8 cellular contexts compared by ENCODE assay signal in genomic region chr17:68512967-68513474, GRCh38. TPM values are rescaled to one million over a fixed set of nuclear protein-coding genes. Genes with fewer than 3 reads are reported as not detected.
DNase-seq lines count a peak whose midpoint lies in the region; ATAC-seq and TF ChIP-seq lines count a peak whose summit lies in the region.

No MANE protein-coding gene starts in this region.

- no peak for TF ChIP-seq POLR2A in esophagus muscularis mucosa (IDR thresholded peaks at IDR 0.05; ENCODE audit: low read depth)

- no peaks in the 10 kb centered on the region; a peak in 1 of 22 replicates for H3K27me3 ChIP-seq in BLaER1 treated with 17β-estradiol and CSF1 and Interleukin-3, amounts not matched to agents 10 nM and 100 nM
- no peaks in the 10 kb centered on the region for H3K27me3 ChIP-seq in esophagus muscularis mucosa
- no peaks in the 10 kb centered on the region for H3K27me3 ChIP-seq in naive thymus-derived CD4-positive, alpha-beta T cell (ENCODE audit: control insufficient read depth in 2 of 2, insufficient read depth in 2 of 2, low read length in 2 of 2)

- WGBS in esophagus muscularis mucosa = under 1% methylated on average over 20 of the region's 20 CpGs

- POLR2A ChIA-PET in naive thymus-derived CD4-positive, alpha-beta T cell (lab: Charles Lee) = interaction anchor here (0.7 kb wide), 1 partner anchor 795 kb away, joined by 3 read pairs; no protein-coding TSS in a partner anchor

- H3K4me1 Mint-ChIP-seq in naive thymus-derived CD4-positive, alpha-beta T cell = peaks cover 34 to 72% (median 56%) of the 10 kb centered on the region in 7 donors

- H3K27ac ChIP-seq in BLaER1 treated with 17β-estradiol and CSF1 and Interleukin-3, amounts not matched to agents 10 nM and 100 nM = peak overlapping the region; percentile 87 to 98 (median 93)
- peak overlapping the region; percentile 92 to 99 (median 98) for H3K27ac ChIP-seq in esophagus muscularis mucosa (replicated peaks in 1 of 4)
- H3K27ac ChIP-seq in naive thymus-derived CD4-positive, alpha-beta T cell (ENCODE audit: low read depth, low read length) = peak overlapping the region; percentile 98

- peaks cover 22 to 49% (median 34%) of the 10 kb centered on the region in 11 experiments; a peak in 21 of 22 replicates for H4K20me1 ChIP-seq in BLaER1 treated with 17β-estradiol and CSF1 and Interleukin-3, amounts not matched to agents 10 nM and 100 nM

- TF ChIP-seq EP300 in esophagus muscularis mucosa (IDR thresholded peaks at IDR 0.05) = no peak

- intact Hi-C loops in esophagus muscularis mucosa (cut with DNase I) = no loop called here
- intact Hi-C loops in naive thymus-derived CD4-positive, alpha-beta T cell (cut with micrococcal nuclease) = loop anchor here (1.0 to 10.0 kb wide), 13 partner anchors 25 to 1136 kb away; partner anchors contain the start of genes ABCA5 (in 2 of the 2), KPNA2 (in 2 of the 2), NOL11 (in 2 of the 2) and AMZ2 (in 1 of the 2)

- H3K27me3 Mint-ChIP-seq in naive thymus-derived CD4-positive, alpha-beta T cell = no peaks in the 10 kb centered on the region

- H3K4me1 ChIP-seq in BLaER1 treated with 17β-estradiol and CSF1 and Interleukin-3, amounts not matched to agents 10 nM and 100 nM = peaks cover 30 to 66% (median 39%) of the 10 kb centered on the region in 10 experiments
- H3K4me1 ChIP-seq in esophagus muscularis mucosa = peaks cover 21 to 45% (median 37%) of the 10 kb centered on the region in 4 donors
- peaks cover 13 to 22% of the 10 kb centered on the region in 2 donors for H3K4me1 ChIP-seq in naive thymus-derived CD4-positive, alpha-beta T cell (ENCODE audit: control insufficient read depth in 2 of 2, insufficient read depth in 2 of 2, low read length in 2 of 2)

- H3K4me3 ChIP-seq in BLaER1 treated with 17β-estradiol and CSF1 and Interleukin-3, amounts not matched to agents 10 nM and 100 nM = peak overlapping the region; percentile 78 to 97 (median 92)
- peak overlapping the region; percentile 71 to 93 (median 90) for H3K4me3 ChIP-seq in esophagus muscularis mucosa
- peak overlapping the region; percentile 97 for H3K4me3 ChIP-seq in naive thymus-derived CD4-positive, alpha-beta T cell (ENCODE audit: low read length)

- H3K27ac Mint-ChIP-seq in naive thymus-derived CD4-positive, alpha-beta T cell = peak overlapping the region; percentile 91 to 100 (median 99)

- peak overlapping the region; percentile 89 to 100 (median 100) for H3K4me3 Mint-ChIP-seq in naive thymus-derived CD4-positive, alpha-beta T cell

- CTCF ChIA-PET in naive thymus-derived CD4-positive, alpha-beta T cell (lab: Charles Lee) = no interaction called here

- H3K9me3 Mint-ChIP-seq in naive thymus-derived CD4-positive, alpha-beta T cell = peaks cover 0 to 5% (median 0%) of the 10 kb centered on the region in 11 donors

- peak overlapping the region; percentile 87 to 99 (median 95) for H3K4me2 ChIP-seq in BLaER1 treated with 17β-estradiol and CSF1 and Interleukin-3, amounts not matched to agents 10 nM and 100 nM

- peaks cover 1 to 15% (median 10%) of the 10 kb centered on the region in 11 experiments; a peak in 18 of 22 replicates for H3K9me3 ChIP-seq in BLaER1 treated with 17β-estradiol and CSF1 and Interleukin-3, amounts not matched to agents 10 nM and 100 nM (replicated peaks in 1 of 11)
- no peaks in the 10 kb centered on the region for H3K9me3 ChIP-seq in esophagus muscularis mucosa
- H3K9me3 ChIP-seq in naive thymus-derived CD4-positive, alpha-beta T cell (ENCODE audit: control insufficient read depth in 2 of 3, low read length in 3 of 3) = no peaks in the 10 kb centered on the region

- peaks cover 23 to 30% (median 28%) of the 10 kb centered on the region in 11 experiments for H3K36me3 ChIP-seq in BLaER1 treated with 17β-estradiol and CSF1 and Interleukin-3, amounts not matched to agents 10 nM and 100 nM
- H3K36me3 ChIP-seq in esophagus muscularis mucosa = peaks cover 7 to 28% (median 20%) of the 10 kb centered on the region in 4 donors
- peaks cover 4 to 25% (median 8%) of the 10 kb centered on the region in 3 experiments for H3K36me3 ChIP-seq in naive thymus-derived CD4-positive, alpha-beta T cell (ENCODE audit: control insufficient read depth in 2 of 3, insufficient read depth in 3 of 3, low read length in 3 of 3)

- ATAC-seq in HG03066 (IDR thresholded peaks at IDR 0.05; ENCODE audit: low read depth, unreplicated experiment) (peak; percentile 0), GM18868 (IDR thresholded peaks at IDR 0.05; ENCODE audit: unreplicated experiment) (no peak)
- no peak for ATAC-seq in naive thymus-derived CD4-positive, alpha-beta T cell

- no peak for TF ChIP-seq CTCF in esophagus muscularis mucosa (IDR thresholded peaks at IDR 0.05)

- peak overlapping the region; percentile 85 to 98 (median 92) for H3K9ac ChIP-seq in BLaER1 treated with 17β-estradiol and CSF1 and Interleukin-3, amounts not matched to agents 10 nM and 100 nM

- DNase-seq in SW480 (ENCODE audit: low spot score) = peak; percentile 62
- no peak for DNase-seq in esophagus muscularis mucosa (ENCODE audit: extremely low spot score)
- peak in 3 of 9 donors; percentile 11 to 40 (median 19) for DNase-seq in naive thymus-derived CD4-positive, alpha-beta T cell
- no peak for DNase-seq in NOMO-1 treated with DMSO at 0.1 percent for 48 hours (lab: John Stamatoyannopoulos, UW; ENCODE audit: unreplicated experiment)
- DNase-seq in NCI-H446 (lab: John Stamatoyannopoulos, UW) = no peak

- peaks cover 8 to 26% (median 22%) of the 10 kb centered on the region in 5 donors for H3K36me3 Mint-ChIP-seq in naive thymus-derived CD4-positive, alpha-beta T cell

RNA-seq across cellular contexts. Expression of gene PRKAR1A, which starts 0.8 kb away (rescaled TPM):
- total RNA-seq in esophagus muscularis mucosa = 100 to 1,000 TPM; 179 to 311 (median 219) TPM
- 100 to 1,000 TPM; 115 to 224 (median 156) TPM for total RNA-seq in naive thymus-derived CD4-positive, alpha-beta T cell
- 100 to 1,000 TPM; 156 to 181 TPM for polyA plus RNA-seq in naive thymus-derived CD4-positive, alpha-beta T cell

RNA-seq across cellular contexts. Expression of gene WIPI1, which starts 55.7 kb away (rescaled TPM):
- total RNA-seq in esophagus muscularis mucosa = 10 to 100 TPM; 27.0 to 59.4 (median 43.5) TPM
- total RNA-seq in naive thymus-derived CD4-positive, alpha-beta T cell = 10 to 100 TPM in 2 of 5 experiments, 1 to 10 TPM in 3; 3.6 to 16.5 (median 4.9) TPM
- 1 to 10 TPM; 1.7 to 2.0 TPM for polyA plus RNA-seq in naive thymus-derived CD4-positive, alpha-beta T cell
